Comparison of ENCODE assay signal across 1 cellular context in the genomic region with DNA sequence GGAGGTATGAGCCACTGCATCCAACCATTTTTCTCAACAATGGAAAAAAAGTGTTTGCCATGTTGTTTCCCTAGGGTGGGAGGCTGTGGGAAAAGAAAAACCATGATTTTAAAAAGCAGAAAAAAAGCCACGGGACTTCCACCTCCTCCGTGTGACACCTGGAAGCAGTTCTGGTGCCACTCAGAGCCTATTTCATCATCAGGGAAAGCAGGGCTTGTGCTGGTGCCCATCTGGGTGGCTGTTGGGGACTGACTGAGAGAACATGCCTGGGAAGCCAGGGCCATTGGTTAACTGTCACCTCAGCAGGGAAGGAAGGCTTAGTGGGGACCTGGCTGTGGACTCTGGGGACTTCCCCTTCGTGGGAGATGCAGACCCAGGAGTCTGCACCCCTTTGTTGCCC.
TF ChIP-seq lines count a peak whose summit lies in the region.

No MANE protein-coding gene starts in this region.

TF ChIP-seq in liver, 16 proteins besides CTCF, POLR2A, EP300 and RAD21 (continued from another document):
- TF ChIP-seq, protein P1, sequence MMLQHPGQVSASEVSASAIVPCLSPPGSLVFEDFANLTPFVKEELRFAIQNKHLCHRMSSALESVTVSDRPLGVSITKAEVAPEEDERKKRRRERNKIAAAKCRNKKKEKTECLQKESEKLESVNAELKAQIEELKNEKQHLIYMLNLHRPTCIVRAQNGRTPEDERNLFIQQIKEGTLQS (IDR thresholded peaks at IDR 0.05) = peak; percentile 75
- TF ChIP-seq HNF4A (conservative IDR thresholded peaks at IDR 0.05) (no peak), RXRA (IDR thresholded peaks at IDR 0.05) (peak in 1 of 2 donors; percentile 5)
